8 cellular contexts compared by ENCODE assay signal in genomic region chr7:7719235-7719634, GRCh38. TPM values are rescaled to one million over a fixed set of nuclear protein-coding genes. Genes with fewer than 3 reads are reported as not detected.
DNase-seq lines count a peak whose midpoint lies in the region; ATAC-seq, FAIRE-seq and TF ChIP-seq lines count a peak whose summit lies in the region.

No MANE protein-coding gene starts in this region.

- H3K27me3 ChIP-seq in Panc1 (ENCODE audit: control insufficient read depth, insufficient read depth, low read length), result no peaks in the 10 kb centered on the region
- H3K27me3 ChIP-seq in K562 (ENCODE audit: control insufficient read depth in 2 of 2, insufficient read depth in 2 of 2, low read length in 2 of 2), result no peaks in the 10 kb centered on the region
- no peaks in the 10 kb centered on the region for H3K27me3 ChIP-seq in naive thymus-derived CD4-positive, alpha-beta T cell (ENCODE audit: control insufficient read depth in 2 of 2, insufficient read depth in 2 of 2, low read length in 2 of 2)
- no peaks in the 10 kb centered on the region for H3K27me3 ChIP-seq in ovary

- CTCF ChIA-PET in Panc1 (lab: Charles Lee), result no interaction called here
- CTCF ChIA-PET in K562 (lab: Yijun Ruan, JAX; ENCODE audit: low intra/inter-chr PET ratio), result no interaction called here
- CTCF ChIA-PET in naive thymus-derived CD4-positive, alpha-beta T cell (lab: Charles Lee), result no interaction called here

- H3K36me3 ChIP-seq in Panc1 (ENCODE audit: control insufficient read depth, insufficient read depth, low read length) (no peaks in the 10 kb centered on the region), K562 (ENCODE audit: control insufficient read depth, insufficient read depth, low read length) (no peaks in the 10 kb centered on the region), ovary (no peaks in the 10 kb centered on the region)
- H3K36me3 ChIP-seq in naive thymus-derived CD4-positive, alpha-beta T cell (ENCODE audit: control insufficient read depth in 2 of 3, insufficient read depth in 3 of 3, low read length in 3 of 3), result no peaks in the 10 kb centered on the region

- peak overlapping the region in 1 of 10 donors; percentile 37 for H3K4me3 Mint-ChIP-seq in naive thymus-derived CD4-positive, alpha-beta T cell

- H3K4me2 ChIP-seq in K562 (ENCODE audit: insufficient read depth, low read length), result no peak overlapping the region

- TF ChIP-seq RAD21 in K562 (CRISPR knock-in tag; conservative IDR thresholded peaks at IDR 0.05 in 1 of 2, IDR thresholded peaks at IDR 0.05 in 1 of 2), result no peak

- TF ChIP-seq EP300 in K562 (IDR thresholded peaks at IDR 0.05; ENCODE audit: low read length), result no peak
- TF ChIP-seq EP300 in ovary (IDR thresholded peaks at IDR 0.05), result no peak

- no peak for TF ChIP-seq CTCF in GM13977 (IDR thresholded peaks at IDR 0.05; ENCODE audit: extremely low read depth, insufficient read depth, missing control alignments)
- TF ChIP-seq CTCF in Panc1 (IDR thresholded peaks at IDR 0.05), result no peak
- no peak for TF ChIP-seq CTCF in K562 (IDR thresholded peaks at IDR 0.05 in 2 of 3, conservative IDR thresholded peaks at IDR 0.05 in 1 of 3; ENCODE audit: insufficient read depth in 2 of 3, low read depth in 1 of 3, low read length in 3 of 3)
- no peak for TF ChIP-seq CTCF in ovary (IDR thresholded peaks at IDR 0.05)
- TF ChIP-seq CTCF in coronary artery (IDR thresholded peaks at IDR 0.05), result no peak

- no peaks in the 10 kb centered on the region for H4K20me1 ChIP-seq in K562 (replicated peaks; ENCODE audit: control insufficient read depth, insufficient read depth, low read length)

- H3K36me3 Mint-ChIP-seq in naive thymus-derived CD4-positive, alpha-beta T cell, result peaks cover 0 to 35% (median 19%) of the 10 kb centered on the region in 5 donors

- peaks cover 3 to 20% (median 13%) of the 10 kb centered on the region in 7 donors for H3K4me1 Mint-ChIP-seq in naive thymus-derived CD4-positive, alpha-beta T cell

- 44% methylated on average over 2 of the region's 2 CpGs for WGBS in K562 (ENCODE audit: insufficient coverage, low coverage, missing lambda C conversion rate)
- 73 to 93% (median 82%) methylated on average over 2 of the region's 2 CpGs for WGBS in ovary, 3 donors

- no peak overlapping the region for H3K4me3 ChIP-seq in Panc1 (ENCODE audit: low read depth in 2 of 2, low read length in 2 of 2)
- H3K4me3 ChIP-seq in K562, result no peak overlapping the region
- H3K4me3 ChIP-seq in naive thymus-derived CD4-positive, alpha-beta T cell (ENCODE audit: low read length), result no peak overlapping the region
- no peak overlapping the region for H3K4me3 ChIP-seq in ovary
- no peak overlapping the region for H3K4me3 ChIP-seq in coronary artery

- no peaks in the 10 kb centered on the region for H3K79me2 ChIP-seq in K562 (ENCODE audit: control insufficient read depth, insufficient read depth, low read length)

- peak; percentile 62; the same call in 1 of the 2 replicates for ATAC-seq in Panc1
- ATAC-seq in K562, result peak; percentile 66
- peak; percentile 68 for ATAC-seq in naive thymus-derived CD4-positive, alpha-beta T cell

- intact Hi-C loops in Panc1 (cut with micrococcal nuclease; ENCODE audit: unreplicated experiment) (no loop called here), K562 (cut with micrococcal nuclease) (no loop called here), ovary (cut with DNase I) (no loop called here)
- intact Hi-C loops in naive thymus-derived CD4-positive, alpha-beta T cell (cut with micrococcal nuclease), result loop anchor here (1.0 to 5.0 kb wide), 4 partner anchors 11 to 79 kb away; partner anchors contain the start of gene UMAD1 (in 1 of the 2)

- no peak overlapping the region for H3K9ac ChIP-seq in K562 (ENCODE audit: insufficient read depth in 1 of 2, low read depth in 2 of 2, low read length in 2 of 2)

- POLR2A ChIA-PET in Panc1 (lab: Charles Lee) (interaction anchor here (0.5 kb wide), 1 partner anchor 286 kb away, joined by 3 read pairs; no protein-coding TSS in a partner anchor), K562 (lab: Yijun Ruan, JAX) (interaction anchor here (0.5 to 1.5 kb wide), 4 partner anchors 10 to 79 kb away, joined by 3 to 5 read pairs (median 3); no protein-coding TSS in a partner anchor)
- POLR2A ChIA-PET in naive thymus-derived CD4-positive, alpha-beta T cell (lab: Charles Lee), result no interaction called here

- FAIRE-seq in H54 (lab: Jason Lieb, UNC) (peak; percentile 100), K562 (lab: Jason Lieb, UNC) (peak; percentile 19)

- TF ChIP-seq POLR2A in H54 (IDR thresholded peaks at IDR 0.05; ENCODE audit: low read depth, low read length) (no peak), K562 (conservative IDR thresholded peaks at IDR 0.05) (no peak), ovary (IDR thresholded peaks at IDR 0.05) (no peak)

- in situ Hi-C loops in GM13977 (cut with MboI; ENCODE audit: low pct_unique_long_range_greater_than_20kb, low sequenced_read_pairs, unreplicated experiment) (no loop called here), Panc1 (cut with HindIII; ENCODE audit: low pct_unique_long_range_greater_than_20kb, low sequenced_read_pairs) (no loop called here), K562 (cut with MboI) (no loop called here)

- H2AFZ ChIP-seq in K562 (ENCODE audit: low read depth, low read length), result no peak overlapping the region

- H3K27ac ChIP-seq in Panc1 (ENCODE audit: low read length), result peak overlapping the region; percentile 55; the same call in 1 of the 2 replicates
- H3K27ac ChIP-seq in K562 (ENCODE audit: extremely low read depth, low read depth, low read length), result no peak overlapping the region
- no peak overlapping the region for H3K27ac ChIP-seq in naive thymus-derived CD4-positive, alpha-beta T cell (ENCODE audit: low read depth, low read length)
- no peak overlapping the region for H3K27ac ChIP-seq in ovary
- no peak overlapping the region for H3K27ac ChIP-seq in coronary artery

- no peaks in the 10 kb centered on the region for H3K9me3 ChIP-seq in Panc1 (ENCODE audit: control insufficient read depth, insufficient read depth, low read depth, low read length)
- H3K9me3 ChIP-seq in K562 (replicated peaks; ENCODE audit: control insufficient read depth, insufficient read depth, low read depth, low read length), result no peaks in the 10 kb centered on the region
- no peaks in the 10 kb centered on the region for H3K9me3 ChIP-seq in naive thymus-derived CD4-positive, alpha-beta T cell (ENCODE audit: control insufficient read depth in 2 of 3, low read length in 3 of 3)
- no peaks in the 10 kb centered on the region for H3K9me3 ChIP-seq in ovary

- peaks cover 0 to 8% (median 0%) of the 10 kb centered on the region in 11 donors for H3K9me3 Mint-ChIP-seq in naive thymus-derived CD4-positive, alpha-beta T cell

- peak; percentile 84 for DNase-seq in GM13977 (ENCODE audit: low spot score)
- DNase-seq in H54 (ENCODE audit: insufficient read length, low spot score), result peak; percentile 69
- DNase-seq in LHCN-M2 (ENCODE audit: low read depth), result peak; percentile 99
- DNase-seq in Panc1 (ENCODE audit: low read depth, low spot score), result peak; percentile 69
- peak in 1 of 4 experiments; percentile 7 for DNase-seq in K562 (ENCODE audit: extremely low read depth in 1 of 4, low spot score in 3 of 4)
- peak in 8 of 9 donors; percentile 2 to 39 (median 24) for DNase-seq in naive thymus-derived CD4-positive, alpha-beta T cell
- DNase-seq in ovary, result no peak
- no peak for DNase-seq in coronary artery (ENCODE audit: low spot score)

- no peaks in the 10 kb centered on the region for H3K9me1 ChIP-seq in K562 (ENCODE audit: control insufficient read depth, insufficient read depth, low read length)

- peak overlapping the region in 4 of 9 donors; percentile 25 to 82 (median 50) for H3K27ac Mint-ChIP-seq in naive thymus-derived CD4-positive, alpha-beta T cell

- H3K27me3 Mint-ChIP-seq in naive thymus-derived CD4-positive, alpha-beta T cell, result no peaks in the 10 kb centered on the region

- no TSS peak for BruUV-seq in Panc1 (replicated peaks; lab: Mats Ljungman, UMichigan)
- BruUV-seq in K562 (replicated peaks; lab: Mats Ljungman, UMichigan), result no TSS peak

- H3K4me1 ChIP-seq in Panc1 (ENCODE audit: control insufficient read depth, insufficient read depth, low read length) (peaks cover 9% of the 10 kb centered on the region; the same call in 1 of the 2 replicates), K562 (replicated peaks in 1 of 2; ENCODE audit: control insufficient read depth in 2 of 2, insufficient read depth in 2 of 2, low read length in 2 of 2) (no peaks in the 10 kb centered on the region), ovary (ENCODE audit: insufficient read depth) (no peaks in the 10 kb centered on the region)
- no peaks in the 10 kb centered on the region for H3K4me1 ChIP-seq in naive thymus-derived CD4-positive, alpha-beta T cell (ENCODE audit: control insufficient read depth in 2 of 2, insufficient read depth in 2 of 2, low read length in 2 of 2)

TF ChIP-seq in K562, 482 proteins besides CTCF, POLR2A, EP300 and RAD21 (continues in another document):
- TF ChIP-seq EP400 (IDR thresholded peaks at IDR 0.05) (peak; percentile 69), ELF4 (CRISPR knock-in tag; IDR thresholded peaks at IDR 0.05) (no peak), NR2C2 (CRISPR knock-in tag; IDR thresholded peaks at IDR 0.05) (no peak), NR2C2 (tag; IDR thresholded peaks at IDR 0.05) (peak; percentile 25; the same call in 1 of the 2 replicates)

RNA-seq across cellular contexts. Expression of gene RPA3, which starts 0.8 kb away (rescaled TPM):
- total RNA-seq in LHCN-M2 (2014; rRNA removed) (65.5 and 67.5 TPM in 2 replicates), Panc1 (2021; ENCODE audit: unreplicated experiment) (93.5 TPM), K562 (2014; rRNA removed) (63.2 and 68.5 TPM in 2 replicates), K562 (2014; rRNA removed; fragmentation: Illumina TruSeq; extraction: Trizol) (152 and 160 TPM in 2 replicates), K562 (2015; rRNA removed; fragmentation: Illumina TruSeq; extraction: Trizol) (89.5 and 100 TPM in 2 replicates), K562 (2021) (116 and 124 TPM in 2 replicates), ovary (10 to 100 TPM in 6 of 7 donors, 1 to 10 TPM in 1; 8.6 to 28.6 (median 17.8) TPM)
- 90.5 TPM for polyA plus RNA-seq in LHCN-M2 (2012)
- 49.1 TPM for polyA plus RNA-seq in Panc1 (2012; ENCODE audit: insufficient read length)
- 11.9 and 29.3 TPM in 2 replicates for total RNA-seq in K562 (2011; cell fraction: chromatin; rRNA removed; ENCODE audit: low replicate concordance)
- 14.1 and 15.8 TPM in 2 replicates for total RNA-seq in K562 (2011; cell fraction: nucleolus; rRNA removed)
- total RNA-seq in K562 (2011; cell fraction: nucleoplasm; rRNA removed), result 26.5 and 30.7 TPM in 2 replicates
- polyA plus RNA-seq in K562 (2011; rRNA removed) (146 and 188 TPM in 2 replicates), K562 (2014; fragmentation: Illumina TruSeq; extraction: Trizol) (92.4 and 107 TPM in 2 replicates), K562 (2014; fragmentation: Nextera tagmentation; extraction: Ambion mirVana) (100 to 1,000 TPM; 202 to 265 TPM), K562 (2014; rRNA removed) (114 and 125 TPM in 2 replicates), ovary (10 to 100 TPM; 16.8 to 22.2 TPM)
- 27.0 and 62.9 TPM in 2 replicates for polyA plus RNA-seq in K562 (2011; cell fraction: cytosol; rRNA removed)
- 24.4 and 34.7 TPM in 2 replicates for polyA plus RNA-seq in K562 (2011; cell fraction: nucleus; rRNA removed)
- polyA plus RNA-seq in K562 (2012), result 130 and 162 TPM in 2 replicates
- polyA minus RNA-seq in K562 (2011; rRNA and poly(A)+ RNA removed), result 35.4 and 39.6 TPM in 2 replicates
- polyA minus RNA-seq in K562 (2011; cell fraction: cytosol; rRNA and poly(A)+ RNA removed), result 14.7 and 17.8 TPM in 2 replicates
- 16.4 and 28.7 TPM in 2 replicates for polyA minus RNA-seq in K562 (2011; cell fraction: nucleus; rRNA and poly(A)+ RNA removed)
- total RNA-seq in naive thymus-derived CD4-positive, alpha-beta T cell, result 10 to 100 TPM; 20.0 to 73.6 (median 26.8) TPM
- polyA plus RNA-seq in naive thymus-derived CD4-positive, alpha-beta T cell, result 10 to 100 TPM; 55.7 to 96.9 TPM

Comparison
In these comparisons a context has a peak if more than half of its experiments do, and no peak if none do; other contexts are left out.
1. DNase-seq: peak in GM13977 (single experiment), H54 (single experiment), LHCN-M2 (single experiment), Panc1 (single experiment) and naive thymus-derived CD4-positive, alpha-beta T cell (8 of 9); none in ovary (0 of 5) and coronary artery (single experiment).
2. intact Hi-C loops: an anchor here in naive thymus-derived CD4-positive, alpha-beta T cell (1.0 to 5.0 kb wide); none called in Panc1, K562 and ovary.
3. Peak in every context shown above with its lines, with median percentiles within 50 percentile points of each other: ATAC-seq.